9 cellular contexts compared by ENCODE assay signal in the genomic region with DNA sequence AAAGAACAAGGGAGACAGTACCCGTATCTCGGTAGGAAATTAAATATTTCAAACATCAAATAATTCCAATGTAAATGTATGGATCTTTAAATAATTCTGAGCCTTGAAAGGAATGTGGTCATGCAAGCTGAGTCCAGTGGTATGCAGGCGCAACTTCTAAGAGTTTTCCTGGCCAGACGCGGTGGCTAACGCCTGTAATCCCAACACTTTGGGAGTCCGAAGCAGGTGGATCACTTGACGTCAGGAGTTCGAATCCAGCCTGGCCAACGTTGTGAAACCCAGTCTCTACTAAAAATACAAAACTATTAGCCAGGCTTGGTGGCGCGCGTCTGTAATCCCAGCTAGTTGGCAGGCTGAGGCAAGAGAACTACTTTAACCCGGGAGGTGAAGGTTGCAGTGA. TPM values are rescaled to one million over a fixed set of nuclear protein-coding genes. Genes with fewer than 3 reads are reported as not detected.
A peak's percentile ranks its signal among the peaks of the same experiment; 100 is the strongest.
DNase-seq lines count a peak whose midpoint lies in the region; ATAC-seq and TF ChIP-seq lines count a peak whose summit lies in the region.
"Had no signal": no experiment of that assay in that cellular context is flagged by ENCODE, and none has a peak within 500 bp of the region (broad histone marks: within the 10 kb centered on the region; RNA-seq: fewer than 3 reads in every experiment).

No MANE protein-coding gene starts in this region.

- H3K9me3 Mint-ChIP-seq in activated naive CD4-positive, alpha-beta T cell treated with anti-CD3 and anti-CD28 coated beads, Interleukin-2, amount 50 U/mL, for 24 hours = peaks cover 16% of the 10 kb centered on the region
- H3K9me3 Mint-ChIP-seq in activated naive CD4-positive, alpha-beta T cell treated with anti-CD3 and anti-CD28 coated beads, Interleukin-2, amount 50 U/mL, for 72 hours = peaks cover 17 to 31% of the 10 kb centered on the region in 2 donors
- H3K9me3 Mint-ChIP-seq in activated naive CD8-positive, alpha-beta T cell treated with anti-CD3 and anti-CD28 coated beads, Interleukin-2, amount 50 U/mL, for 24 hours = peaks cover 38% of the 10 kb centered on the region
- H3K9me3 Mint-ChIP-seq in mesothelial cell of epicardium (peaks cover 29% of the 10 kb centered on the region), type B pancreatic cell (peaks cover 10% of the 10 kb centered on the region)

- TF ChIP-seq CTCF in mesothelial cell of epicardium (IDR thresholded peaks at IDR 0.05; ENCODE audit: unreplicated experiment) (no peak), type B pancreatic cell (conservative IDR thresholded peaks at IDR 0.05) (no peak)

- no peak for ATAC-seq in activated naive CD4-positive, alpha-beta T cell treated with anti-CD3 and anti-CD28 coated beads, Interleukin-2, amount 50 U/mL, for 72 hours
- ATAC-seq in activated naive CD8-positive, alpha-beta T cell treated with anti-CD3 and anti-CD28 coated beads, Interleukin-2, amount 50 U/mL, for 24 hours = no peak
- no peak for ATAC-seq in HG03108 (IDR thresholded peaks at IDR 0.05; ENCODE audit: unreplicated experiment)

- no peak for DNase-seq in activated naive CD4-positive, alpha-beta T cell treated with anti-CD3 and anti-CD28 coated beads, Interleukin-2, amount 50 U/mL, for 72 hours (ENCODE audit: low spot score in 2 of 2)
- no peak for DNase-seq in activated naive CD8-positive, alpha-beta T cell treated with anti-CD3 and anti-CD28 coated beads, Interleukin-2, amount 50 U/mL, for 24 hours
- DNase-seq in mesothelial cell of epicardium (ENCODE audit: low spot score in 2 of 2, unreplicated experiment in 2 of 2) (no peak), type B pancreatic cell (ENCODE audit: extremely low spot score, unreplicated experiment) (no peak), LoVo (ENCODE audit: low spot score) (no peak), RPMI8226 (no peak)
- DNase-seq: NCI-H1105 had no signal

- H3K27ac Mint-ChIP-seq in activated naive CD4-positive, alpha-beta T cell treated with anti-CD3 and anti-CD28 coated beads, Interleukin-2, amount 50 U/mL, for 24 hours = no peak overlapping the region
- peak overlapping the region in 1 of 2 donors; percentile 92 for H3K27ac Mint-ChIP-seq in activated naive CD4-positive, alpha-beta T cell treated with anti-CD3 and anti-CD28 coated beads, Interleukin-2, amount 50 U/mL, for 72 hours
- H3K27ac Mint-ChIP-seq in activated naive CD8-positive, alpha-beta T cell treated with anti-CD3 and anti-CD28 coated beads, Interleukin-2, amount 50 U/mL, for 24 hours = no peak overlapping the region
- H3K27ac Mint-ChIP-seq in mesothelial cell of epicardium (peak overlapping the region; percentile 56), type B pancreatic cell (peak overlapping the region; percentile 48)

- peaks cover 36% of the 10 kb centered on the region for H3K4me1 Mint-ChIP-seq in activated naive CD4-positive, alpha-beta T cell treated with anti-CD3 and anti-CD28 coated beads, Interleukin-2, amount 50 U/mL, for 24 hours
- peaks cover 30% of the 10 kb centered on the region for H3K4me1 Mint-ChIP-seq in activated naive CD8-positive, alpha-beta T cell treated with anti-CD3 and anti-CD28 coated beads, Interleukin-2, amount 50 U/mL, for 24 hours
- peaks cover 14% of the 10 kb centered on the region for H3K4me1 Mint-ChIP-seq in mesothelial cell of epicardium
- peaks cover 5% of the 10 kb centered on the region for H3K4me1 Mint-ChIP-seq in type B pancreatic cell (ENCODE audit: unreplicated experiment)

- H3K36me3 Mint-ChIP-seq in activated naive CD4-positive, alpha-beta T cell treated with anti-CD3 and anti-CD28 coated beads, Interleukin-2, amount 50 U/mL, for 24 hours = peaks cover 25% of the 10 kb centered on the region
- H3K36me3 Mint-ChIP-seq in activated naive CD4-positive, alpha-beta T cell treated with anti-CD3 and anti-CD28 coated beads, Interleukin-2, amount 50 U/mL, for 72 hours = peaks cover 38 to 65% of the 10 kb centered on the region in 2 donors
- peaks cover 39% of the 10 kb centered on the region for H3K36me3 Mint-ChIP-seq in activated naive CD8-positive, alpha-beta T cell treated with anti-CD3 and anti-CD28 coated beads, Interleukin-2, amount 50 U/mL, for 24 hours (ENCODE audit: low read depth)
- H3K36me3 Mint-ChIP-seq in mesothelial cell of epicardium (peaks cover 2% of the 10 kb centered on the region), type B pancreatic cell (no peaks in the 10 kb centered on the region)

- H3K4me3 Mint-ChIP-seq in activated naive CD4-positive, alpha-beta T cell treated with anti-CD3 and anti-CD28 coated beads, Interleukin-2, amount 50 U/mL, for 24 hours = peak overlapping the region; percentile 94
- peak overlapping the region; percentile 92 for H3K4me3 Mint-ChIP-seq in activated naive CD8-positive, alpha-beta T cell treated with anti-CD3 and anti-CD28 coated beads, Interleukin-2, amount 50 U/mL, for 24 hours
- peak overlapping the region; percentile 91 for H3K4me3 Mint-ChIP-seq in mesothelial cell of epicardium
- peak overlapping the region; percentile 81 for H3K4me3 Mint-ChIP-seq in type B pancreatic cell

- H3K27me3 Mint-ChIP-seq in activated naive CD4-positive, alpha-beta T cell treated with anti-CD3 and anti-CD28 coated beads, Interleukin-2, amount 50 U/mL, for 24 hours = peaks cover 9% of the 10 kb centered on the region
- peaks cover 14% of the 10 kb centered on the region for H3K27me3 Mint-ChIP-seq in activated naive CD8-positive, alpha-beta T cell treated with anti-CD3 and anti-CD28 coated beads, Interleukin-2, amount 50 U/mL, for 24 hours
- H3K27me3 Mint-ChIP-seq in mesothelial cell of epicardium (ENCODE audit: low read depth) (no peaks in the 10 kb centered on the region), type B pancreatic cell (peaks cover 7% of the 10 kb centered on the region)

RNA-seq across cellular contexts. Expression of gene ZNF845, which starts 1.1 kb away (rescaled TPM):
- 1 to 10 TPM; 4.7 to 6.2 TPM for total RNA-seq in activated naive CD4-positive, alpha-beta T cell treated with anti-CD3 and anti-CD28 coated beads, Interleukin-2, amount 50 U/mL, for 72 hours
- 7.5 to 7.7 TPM (median 7.7 TPM) in 3 replicates for total RNA-seq in mesothelial cell of epicardium
- 9.3 and 12.0 TPM in 2 replicates for total RNA-seq in type B pancreatic cell (ENCODE audit: low replicate concordance)

RNA-seq across cellular contexts. Expression of gene ZNF525, which starts 33.0 kb away (rescaled TPM):
- total RNA-seq in activated naive CD4-positive, alpha-beta T cell treated with anti-CD3 and anti-CD28 coated beads, Interleukin-2, amount 50 U/mL, for 72 hours = 10 to 100 TPM; 19.3 to 27.4 TPM
- 20.2 to 23.5 TPM (median 20.5 TPM) in 3 replicates for total RNA-seq in mesothelial cell of epicardium
- total RNA-seq in type B pancreatic cell (ENCODE audit: low replicate concordance) = 19.7 and 31.3 TPM in 2 replicates

Comparison
In these comparisons a context has a peak if more than half of its experiments do, and no peak if none do; other contexts are left out.
1. H3K27ac Mint-ChIP-seq: peak in mesothelial cell of epicardium (single experiment) and type B pancreatic cell (single experiment); none in activated naive CD4-positive, alpha-beta T cell treated with anti-CD3 and anti-CD28 coated beads, Interleukin-2, amount 50 U/mL, for 24 hours (single experiment) and activated naive CD8-positive, alpha-beta T cell treated with anti-CD3 and anti-CD28 coated beads, Interleukin-2, amount 50 U/mL, for 24 hours (single experiment).
2. Peak in every context shown above with its lines, with median percentiles within 50 percentile points of each other: H3K4me3 Mint-ChIP-seq.